Comparison of ENCODE assay signal across 8 cellular contexts in genomic region chr2:70301344-70302194, GRCh38. TPM values are rescaled to one million over a fixed set of nuclear protein-coding genes. Genes with fewer than 3 reads are reported as not detected.
A peak's percentile ranks its signal among the peaks of the same experiment; 100 is the strongest.
DNase-seq lines count a peak whose midpoint lies in the region; ATAC-seq, FAIRE-seq and TF ChIP-seq lines count a peak whose summit lies in the region.

Gene FAM136A, minus strand, starts transcription at chr2:70302067. Its CDS starts 56 bp downstream, at chr2:70302011.

- peaks cover 9% of the 10 kb centered on the region for H3K79me2 ChIP-seq in hepatocyte

- TF ChIP-seq CTCF in ascending aorta (IDR thresholded peaks at IDR 0.05) = peak; percentile 94 to 99 (median 97)
- TF ChIP-seq CTCF in hepatocyte (IDR thresholded peaks at IDR 0.05; ENCODE audit: poor library complexity) = peak; percentile 90

- H3K9me3 Mint-ChIP-seq in T-helper 2 cell treated with Interferon-gamma antibody and Interleukin-4, amounts not matched to agents 5 μg/mL and 100 μg/mL, for 36 hours = no peaks in the 10 kb centered on the region

- peaks cover 22% of the 10 kb centered on the region for H3K4me1 Mint-ChIP-seq in T-helper 2 cell treated with Interferon-gamma antibody and Interleukin-4, amounts not matched to agents 5 μg/mL and 100 μg/mL, for 36 hours (ENCODE audit: low read depth)

- peak; percentile 86 for TF ChIP-seq POLR2A in GM12892 (IDR thresholded peaks at IDR 0.05; ENCODE audit: low read depth, low read length)

- H3K4me2 ChIP-seq in hepatocyte = peak within 1 kb of the TSS; percentile 91

- H3K9me2 ChIP-seq in hepatocyte (replicated peaks; ENCODE audit: insufficient read depth) = no peaks in the 10 kb centered on the region

- H3K4me1 ChIP-seq in ascending aorta (peaks cover 0 to 5% of the 10 kb centered on the region in 2 donors), hepatocyte (ENCODE audit: insufficient read depth) (peaks cover 5% of the 10 kb centered on the region)

- H3K27me3 ChIP-seq in ascending aorta = no peaks in the 10 kb centered on the region
- H3K27me3 ChIP-seq in hepatocyte = no peaks in the 10 kb centered on the region

- H3K4me3 ChIP-seq in ascending aorta (peak within 1 kb of the TSS; percentile 66 to 84), hepatocyte (peak within 1 kb of the TSS; percentile 87)

- H3K27me3 Mint-ChIP-seq in T-helper 2 cell treated with Interferon-gamma antibody and Interleukin-4, amounts not matched to agents 5 μg/mL and 100 μg/mL, for 36 hours (ENCODE audit: low read depth) = no peaks in the 10 kb centered on the region

- peak within 1 kb of the TSS; percentile 98 for H2AFZ ChIP-seq in hepatocyte

- 2% methylated on average over 32 of the region's 79 CpGs for WGBS in hepatocyte (ENCODE audit: low lambda C conversion rate, missing lambda C conversion rate)

- H3K36me3 ChIP-seq in ascending aorta (peaks cover 5 to 26% of the 10 kb centered on the region in 2 donors), hepatocyte (replicated peaks; ENCODE audit: insufficient read depth, low read depth) (no peaks in the 10 kb centered on the region)

- no peaks in the 10 kb centered on the region for H3K9me3 ChIP-seq in ascending aorta
- no peaks in the 10 kb centered on the region for H3K9me3 ChIP-seq in hepatocyte (ENCODE audit: low read depth)

- no peaks in the 10 kb centered on the region for H4K20me1 ChIP-seq in hepatocyte (ENCODE audit: insufficient read depth, poor library complexity, severe bottlenecking)

- H3K27ac ChIP-seq in ascending aorta (peak within 1 kb of the TSS; percentile 80), hepatocyte (peak within 1 kb of the TSS; percentile 94)

- peak; percentile 84 for DNase-seq in GM12892 (ENCODE audit: insufficient read length)
- peak; percentile 86 for DNase-seq in NCI-H146 (lab: John Stamatoyannopoulos, UW)
- DNase-seq in T-helper 2 cell treated with Interferon-gamma antibody and Interleukin-4, amounts not matched to agents 5 μg/mL and 100 μg/mL, for 36 hours (ENCODE audit: low spot score) = peak; percentile 83
- DNase-seq in ascending aorta (ENCODE audit: low spot score in 2 of 2) = peak; percentile 16 to 90
- DNase-seq in hepatocyte (ENCODE audit: low spot score) = peak; percentile 95
- DNase-seq in retina = peak; percentile 97
- DNase-seq in cortex of kidney (lab: John Stamatoyannopoulos, UW) = no peak

- FAIRE-seq in GM12892 (lab: Jason Lieb, UNC) = peak; percentile 30

- peak; percentile 85 for ATAC-seq in HG02759 (IDR thresholded peaks at IDR 0.05; ENCODE audit: unreplicated experiment)

- intact Hi-C loops in ascending aorta (cut with DNase I) = loop anchor here (1.0 to 10.0 kb wide), 5 partner anchors 54 to 1846 kb away; partner anchors contain the start of genes ANKRD53, CYP26B1 and TIA1

- H3K27ac Mint-ChIP-seq in T-helper 2 cell treated with Interferon-gamma antibody and Interleukin-4, amounts not matched to agents 5 μg/mL and 100 μg/mL, for 36 hours = peak within 1 kb of the TSS; percentile 96

- peak within 1 kb of the TSS; percentile 95 for H3K4me3 Mint-ChIP-seq in T-helper 2 cell treated with Interferon-gamma antibody and Interleukin-4, amounts not matched to agents 5 μg/mL and 100 μg/mL, for 36 hours

- peaks cover 34% of the 10 kb centered on the region for H3K36me3 Mint-ChIP-seq in T-helper 2 cell treated with Interferon-gamma antibody and Interleukin-4, amounts not matched to agents 5 μg/mL and 100 μg/mL, for 36 hours (ENCODE audit: low read depth)

RNA-seq across cellular contexts. Expression of gene FAM136A, which starts in this region (rescaled TPM):
- polyA plus RNA-seq in GM12892 (2012; ENCODE audit: missing spikeins) = 61.0 TPM
- total RNA-seq in ascending aorta (2.0 TPM), hepatocyte (56.1 and 57.8 TPM in 2 replicates)
- 63.6 and 68.8 TPM in 2 replicates for polyA plus RNA-seq in hepatocyte

Comparison
In these comparisons a context has a peak if more than half of its experiments do, and no peak if none do; other contexts are left out.
1. RNA of gene FAM136A (total RNA-seq): 56.1 to 57.8 TPM in hepatocyte; 2.0 TPM in ascending aorta (single experiment); every median in the first group is over 10 times any median in the second.